In genomic region chrX:86829786-86830185, GRCh38 we compare ENCODE assay signal across 22 cellular contexts.
"Had no signal": no experiment of that assay in that cellular context is flagged by ENCODE, and none has a peak within 500 bp of the region (broad histone marks: within the 10 kb centered on the region; RNA-seq: fewer than 3 reads in every experiment).

No MANE protein-coding gene starts in this region.

- H3K9me3 ChIP-seq: heart left ventricle, testis, tibial nerve had no signal

- ATAC-seq: esophagus mucosa; heart left ventricle; left lobe of liver; natural killer cell treated with Interleukin-12 subunit alpha and Interleukin-12 subunit beta and Interleukin-15 and Interleukin-18, amount 100 ng/mL, for 72 hours; sciatic nerve; stimulated activated naive B cell treated with anti-CD40 and anti-IgM and Interleukin-4, amounts not matched to agents 10 μg/mL and 1 μg/mL and 100 μg/mL, for 72 hours; stimulated activated naive CD8-positive, alpha-beta T cell treated with anti-CD3 and anti-CD28 coated beads, Interleukin-15, amount 100 ng/mL, for 72 hours had no signal

- H3K4me3 Mint-ChIP-seq: natural killer cell treated with Interleukin-12 subunit alpha and Interleukin-12 subunit beta and Interleukin-15 and Interleukin-18, amount 100 ng/mL, for 72 hours; stimulated activated naive B cell treated with anti-CD40 and anti-IgM and Interleukin-4, amounts not matched to agents 10 μg/mL and 1 μg/mL and 100 μg/mL, for 72 hours; stimulated activated naive CD8-positive, alpha-beta T cell treated with anti-CD3 and anti-CD28 coated beads, Interleukin-15, amount 100 ng/mL, for 72 hours had no signal

- H3K4me1 ChIP-seq: heart left ventricle, spleen, testis, tibial nerve had no signal

- H3K27ac Mint-ChIP-seq: natural killer cell treated with Interleukin-12 subunit alpha and Interleukin-12 subunit beta and Interleukin-15 and Interleukin-18, amount 100 ng/mL, for 72 hours; stimulated activated naive B cell treated with anti-CD40 and anti-IgM and Interleukin-4, amounts not matched to agents 10 μg/mL and 1 μg/mL and 100 μg/mL, for 72 hours; stimulated activated naive CD8-positive, alpha-beta T cell treated with anti-CD3 and anti-CD28 coated beads, Interleukin-15, amount 100 ng/mL, for 72 hours had no signal

- FAIRE-seq: endometrium, frontal cortex had no signal

- H3K27ac ChIP-seq: dorsolateral prefrontal cortex, heart left ventricle, testis, tibial nerve had no signal

- H3K36me3 Mint-ChIP-seq: natural killer cell treated with Interleukin-12 subunit alpha and Interleukin-12 subunit beta and Interleukin-15 and Interleukin-18, amount 100 ng/mL, for 72 hours; stimulated activated naive B cell treated with anti-CD40 and anti-IgM and Interleukin-4, amounts not matched to agents 10 μg/mL and 1 μg/mL and 100 μg/mL, for 72 hours had no signal

- H3K36me3 ChIP-seq: heart left ventricle, spleen, tibial nerve had no signal

- H3K4me1 Mint-ChIP-seq: stimulated activated naive B cell treated with anti-CD40 and anti-IgM and Interleukin-4, amounts not matched to agents 10 μg/mL and 1 μg/mL and 100 μg/mL, for 72 hours; stimulated activated naive CD8-positive, alpha-beta T cell treated with anti-CD3 and anti-CD28 coated beads, Interleukin-15, amount 100 ng/mL, for 72 hours had no signal

- H3K27me3 Mint-ChIP-seq: stimulated activated naive B cell treated with anti-CD40 and anti-IgM and Interleukin-4, amounts not matched to agents 10 μg/mL and 1 μg/mL and 100 μg/mL, for 72 hours; stimulated activated naive CD8-positive, alpha-beta T cell treated with anti-CD3 and anti-CD28 coated beads, Interleukin-15, amount 100 ng/mL, for 72 hours had no signal

- H3K9me3 Mint-ChIP-seq: stimulated activated naive CD8-positive, alpha-beta T cell treated with anti-CD3 and anti-CD28 coated beads, Interleukin-15, amount 100 ng/mL, for 72 hours had no signal

- H3K27me3 ChIP-seq: heart left ventricle, spleen, testis, tibial nerve had no signal

- DNase-seq: cortex of kidney; dorsolateral prefrontal cortex; effector CD8-positive, alpha-beta T cell; heart left ventricle; hippocampal formation; kidney glomerular epithelial cell; mammary epithelial cell; midbrain; spleen; stimulated activated CD4-positive, alpha-beta T cell treated with anti-CD3 and anti-CD28 coated beads, Interleukin-15, amount 100 ng/mL, for 24 hours; stimulated activated CD4-positive, alpha-beta T cell treated with anti-CD3 and anti-CD28 coated beads, Interleukin-1b, Interleukin-23, amount 100 ng/mL, for 48 hours; stimulated activated CD4-positive, alpha-beta T cell treated with anti-CD3 and anti-CD28 coated beads, Interleukin-4, amount 100 ng/mL, for 24 hours; stimulated activated naive B cell treated with anti-CD40 and anti-IgM and Interleukin-4, amounts not matched to agents 10 μg/mL and 1 μg/mL and 100 μg/mL, for 72 hours; stimulated activated naive CD8-positive, alpha-beta T cell treated with anti-CD3 and anti-CD28 coated beads, Interleukin-15, amount 100 ng/mL, for 72 hours; testis had no signal

- H3K4me3 ChIP-seq: dorsolateral prefrontal cortex, heart left ventricle, spleen, testis, tibial nerve had no signal
